Comparison of ENCODE assay signal across 8 cellular contexts in genomic region chr2:55620123-55620779, GRCh38. TPM values are rescaled to one million over a fixed set of nuclear protein-coding genes. Genes with fewer than 3 reads are reported as not detected.
DNase-seq lines count a peak whose midpoint lies in the region; ATAC-seq, FAIRE-seq and TF ChIP-seq lines count a peak whose summit lies in the region.

No MANE protein-coding gene starts in this region.

- H3K4me1 ChIP-seq in BE2C (no peaks in the 10 kb centered on the region), SJCRH30 (peaks cover under 1% of the 10 kb centered on the region), foreskin keratinocyte (peaks cover 2% of the 10 kb centered on the region), testis (peaks cover 18% of the 10 kb centered on the region)

- no peak for TF ChIP-seq POLR2A in testis (IDR thresholded peaks at IDR 0.05)

- H3K9me3 ChIP-seq in BE2C (no peaks in the 10 kb centered on the region), SJCRH30 (replicated peaks) (no peaks in the 10 kb centered on the region), testis (no peaks in the 10 kb centered on the region)

- DNase-seq in BE2C (peak; percentile 10), SJCRH30 (peak; percentile 14 to 33), foreskin keratinocyte (no peak), frontal cortex (ENCODE audit: low spot score in 2 of 2) (no peak), testis (no peak)

- H3K36me3 ChIP-seq in BE2C (no peaks in the 10 kb centered on the region; the same call in 1 of the 2 replicates), SJCRH30 (peaks cover 3% of the 10 kb centered on the region), testis (ENCODE audit: low read depth, missing control alignments) (no peaks in the 10 kb centered on the region)

- ATAC-seq in GM18502 (IDR thresholded peaks at IDR 0.05; ENCODE audit: poor library complexity, unreplicated experiment) (peak; percentile 27), foreskin keratinocyte (no peak), HG03469 (IDR thresholded peaks at IDR 0.05; ENCODE audit: unreplicated experiment) (no peak), GM21447 (IDR thresholded peaks at IDR 0.05; ENCODE audit: unreplicated experiment) (no peak)

- intact Hi-C loops in testis (cut with DNase I; ENCODE audit: low total_unique reads) = no loop called here

- no peak for FAIRE-seq in frontal cortex (lab: Jason Lieb, UNC)

- H3K27ac ChIP-seq in SJCRH30 (no peak overlapping the region), foreskin keratinocyte (no peak overlapping the region), testis (no peak overlapping the region)

- H3K4me3 ChIP-seq in BE2C (ENCODE audit: low read depth, low read length) (no peak overlapping the region), SJCRH30 (no peak overlapping the region), testis (no peak overlapping the region)

- H3K27me3 ChIP-seq in BE2C (no peaks in the 10 kb centered on the region), SJCRH30 (no peaks in the 10 kb centered on the region), foreskin keratinocyte (no peaks in the 10 kb centered on the region), testis (no peaks in the 10 kb centered on the region)

- peak; percentile 34 for TF ChIP-seq CTCF in BE2C (IDR thresholded peaks at IDR 0.05; ENCODE audit: low read depth, low read length)
- peak; percentile 53 for TF ChIP-seq CTCF in foreskin keratinocyte (conservative IDR thresholded peaks at IDR 0.05)
- no peak for TF ChIP-seq CTCF in testis (IDR thresholded peaks at IDR 0.05)

- 58 to 71% methylated on average over 2 to 3 of the region's 3 CpGs for WGBS in testis, 2 donors

RNA-seq across cellular contexts. Expression of gene PPP4R3B, which starts 2.8 kb away (rescaled TPM):
- 25.1 TPM for polyA plus RNA-seq in BE2C (2012; ENCODE audit: insufficient read depth, insufficient read length, low read depth)
- 83.5 and 88.9 TPM in 2 replicates for total RNA-seq in SJCRH30 (2014; rRNA removed; shearing (Covaris generic))
- 34.4 and 36.4 TPM in 2 replicates for total RNA-seq in foreskin keratinocyte
- 8.7 and 11.2 TPM in 2 replicates for polyA plus RNA-seq in foreskin keratinocyte
- total RNA-seq in frontal cortex = 121 TPM
- 10 to 100 TPM; 63.8 to 65.8 TPM for total RNA-seq in testis
- polyA plus RNA-seq in testis (ENCODE audit: insufficient read depth, low read depth, low replicate concordance) = 51.3 TPM

Comparison
In these comparisons a context has a peak if more than half of its experiments do, and no peak if none do; other contexts are left out.
1. DNase-seq: peak in BE2C (single experiment) and SJCRH30 (2 of 2); none in foreskin keratinocyte (0 of 2), frontal cortex (0 of 2) and testis (single experiment).
2. CTCF ChIP-seq: peak in BE2C (single experiment) and foreskin keratinocyte (single experiment); none in testis (0 of 3).